9 cellular contexts compared by ENCODE assay signal in genomic region chr20:32357869-32358631, GRCh38. TPM values are rescaled to one million over a fixed set of nuclear protein-coding genes. Genes with fewer than 3 reads are reported as not detected.
DNase-seq lines count a peak whose midpoint lies in the region; ATAC-seq, FAIRE-seq and TF ChIP-seq lines count a peak whose summit lies in the region.
"Had no signal": no experiment of that assay in that cellular context is flagged by ENCODE, and none has a peak within 500 bp of the region (broad histone marks: within the 10 kb centered on the region; RNA-seq: fewer than 3 reads in every experiment).

TSS of gene ASXL1 (plus strand) at chr20:32358331. CDS start at chr20:32358776, 445 bp downstream.

- H3K4me2 ChIP-seq in keratinocyte (ENCODE audit: control insufficient read depth, extremely low read depth, insufficient read depth, low read depth, low read length) = peak within 1 kb of the TSS; percentile 91

- peak within 1 kb of the TSS; percentile 97 for H3K4me3 ChIP-seq in AG10803 (ENCODE audit: low read length)
- peak within 1 kb of the TSS; percentile 93 to 95 (median 94) for H3K4me3 ChIP-seq in keratinocyte (ENCODE audit: control insufficient read depth in 2 of 3, extremely low read depth in 1 of 3, insufficient read depth in 2 of 3, low read depth in 1 of 3, low read length in 3 of 3)

- dilution Hi-C loops in keratinocyte (cut with MboI; ENCODE audit: extremely low pct_ligation_motif_present, low sequenced_read_pairs) = no loop called here

- H3K36me3 ChIP-seq in keratinocyte (ENCODE audit: control insufficient read depth in 2 of 2, extremely low read depth in 1 of 2, insufficient read depth in 2 of 2, low read length in 2 of 2) = peaks cover 0 to 3% of the 10 kb centered on the region in 2 experiments

- H4K20me1 ChIP-seq in keratinocyte (ENCODE audit: control insufficient read depth, extremely low read depth, insufficient read depth, low read length) = peaks cover 4% of the 10 kb centered on the region

- peaks cover 34% of the 10 kb centered on the region for H3K4me1 ChIP-seq in keratinocyte (ENCODE audit: control insufficient read depth, extremely low read depth, insufficient read depth, low read length)

- H3K9ac ChIP-seq in keratinocyte (ENCODE audit: control insufficient read depth, extremely low read depth, insufficient read depth, low read length) = peak within 1 kb of the TSS; percentile 95

- H3K27ac ChIP-seq in keratinocyte (ENCODE audit: control insufficient read depth, insufficient read depth, low read length) = peak within 1 kb of the TSS; percentile 95

- no peaks in the 10 kb centered on the region for H3K9me3 ChIP-seq in keratinocyte (ENCODE audit: control insufficient read depth, low read depth, low read length)

- H3K9me1 ChIP-seq in keratinocyte (ENCODE audit: control insufficient read depth, extremely low read depth, insufficient read depth, low read length) = no peaks in the 10 kb centered on the region

- H3K79me2 ChIP-seq in keratinocyte (ENCODE audit: control insufficient read depth, insufficient read depth, low read length) = peaks cover 41% of the 10 kb centered on the region

- DNase-seq in AG10803 (ENCODE audit: low read depth) (peak; percentile 95), NCI-H460 (ENCODE audit: extremely low read depth, low read depth) (peak; percentile 96), cerebellar nuclear complex (lab: John Stamatoyannopoulos, UW) (peak; percentile 81 to 91), keratinocyte (ENCODE audit: low read depth, low spot score) (peak; percentile 62)
- DNase-seq in activated CD4-positive, CD25-positive, alpha-beta regulatory T cell treated with anti-CD3 and anti-CD28 coated beads, Interleukin-2, amount 50 U/mL, for 72 hours = peak; percentile 92
- peak; percentile 88 to 89 for DNase-seq in stimulated activated CD4-positive, alpha-beta T cell treated with anti-CD3 and anti-CD28 coated beads, Interleukin-15, amount 100 ng/mL, for 1 hour (ENCODE audit: low read depth in 1 of 2, low spot score in 1 of 2)

- TF ChIP-seq CTCF in AG10803 (conservative IDR thresholded peaks at IDR 0.05; ENCODE audit: low read length) (no peak; the same call in 1 of the 2 replicates), keratinocyte (optimal IDR thresholded peaks at IDR 0.05 in 1 of 3, IDR thresholded peaks at IDR 0.05 in 1 of 3, conservative IDR thresholded peaks at IDR 0.05 in 1 of 3; ENCODE audit: extremely low read depth in 1 of 3, insufficient read depth in 2 of 3, low read length in 3 of 3) (no peak)

- ATAC-seq in GM19035 (IDR thresholded peaks at IDR 0.05; ENCODE audit: unreplicated experiment) (peak; percentile 67), HG03354 (IDR thresholded peaks at IDR 0.05; ENCODE audit: poor library complexity, severe bottlenecking, unreplicated experiment) (peak; percentile 80)

- FAIRE-seq in keratinocyte (lab: Jason Lieb, UNC) = no peak
- FAIRE-seq: islet of Langerhans had no signal

- peak within 1 kb of the TSS; percentile 90 for H2AFZ ChIP-seq in keratinocyte (ENCODE audit: control insufficient read depth, low read length)

- no peaks in the 10 kb centered on the region for H3K27me3 ChIP-seq in keratinocyte (ENCODE audit: control insufficient read depth, extremely low read depth, insufficient read depth, low read length)

RNA-seq across cellular contexts. Expression of gene ASXL1, which starts in this region (rescaled TPM):
- 29.8 and 35.4 TPM in 2 replicates for total RNA-seq in NCI-H460 (2014; rRNA removed; shearing (Covaris generic))
- 78.3 and 90.8 TPM in 2 replicates for polyA plus RNA-seq in NCI-H460 (2014; cell fraction: nucleus; rRNA removed)
- 17.4 to 26.9 TPM (median 20.0 TPM) in 3 replicates for polyA plus RNA-seq in keratinocyte
- polyA plus RNA-seq in keratinocyte (2011; ENCODE audit: low read depth) = 18.6 TPM
- polyA plus RNA-seq in keratinocyte (2011; cell fraction: cytosol; rRNA removed) = 11.3 and 12.5 TPM in 2 replicates
- polyA plus RNA-seq in keratinocyte (2011; cell fraction: nucleus; rRNA removed) = 79.7 and 80.6 TPM in 2 replicates
- polyA plus RNA-seq in keratinocyte (2012; ENCODE audit: low replicate concordance) = 15.0 and 23.6 TPM in 2 replicates
- 28.1 to 42.9 TPM (median 34.5 TPM) in 3 replicates for polyA minus RNA-seq in keratinocyte
- polyA minus RNA-seq in keratinocyte (2011; cell fraction: cytosol; rRNA and poly(A)+ RNA removed) = 19.4 TPM
- 34.2 and 62.1 TPM in 2 replicates for polyA minus RNA-seq in keratinocyte (2011; cell fraction: nucleus; rRNA and poly(A)+ RNA removed)

Comparison
In these comparisons a context has a peak if more than half of its experiments do, and no peak if none do; other contexts are left out.
1. Peak in every context shown above with its lines: DNase-seq, ATAC-seq, H3K4me3 ChIP-seq and H3K27ac ChIP-seq.